In genomic region chr11:86799680-86800075, GRCh38 we compare ENCODE assay signal across 9 cellular contexts. TPM values are rescaled to one million over a fixed set of nuclear protein-coding genes. Genes with fewer than 3 reads are reported as not detected.
DNase-seq lines count a peak whose midpoint lies in the region; ATAC-seq and TF ChIP-seq lines count a peak whose summit lies in the region.
"Had no signal": no experiment of that assay in that cellular context is flagged by ENCODE, and none has a peak within 500 bp of the region (broad histone marks: within the 10 kb centered on the region; RNA-seq: fewer than 3 reads in every experiment).

No MANE protein-coding gene starts in this region.

- H3K4me3 ChIP-seq in trophoblast cell (ENCODE audit: low read depth, low read length): peak overlapping the region; percentile 87

- peak overlapping the region; percentile 91 for H2BK12ac ChIP-seq in trophoblast cell (ENCODE audit: low read length)

- peak overlapping the region; percentile 91 for H2BK120ac ChIP-seq in trophoblast cell (ENCODE audit: insufficient read depth, low read length, poor library complexity)

- H3K27me3 ChIP-seq in trophoblast cell (ENCODE audit: insufficient read depth, low read length): no peaks in the 10 kb centered on the region

- peaks cover 14% of the 10 kb centered on the region for H3K79me1 ChIP-seq in trophoblast cell (ENCODE audit: low read length)

- TF ChIP-seq CTCF in VCaP (conservative IDR thresholded peaks at IDR 0.05): no peak

- H3K27ac ChIP-seq in VCaP (peak overlapping the region; percentile 81), trophoblast cell (ENCODE audit: low read depth, low read length) (peak overlapping the region; percentile 53)

- no CpG with 5 or more reads among the region's 13 CpGs for WGBS in trophoblast cell (ENCODE audit: extremely low coverage, insufficient coverage, insufficient read length)

- H2BK5ac ChIP-seq in trophoblast cell (ENCODE audit: low read depth, low read length, poor library complexity): peak overlapping the region; percentile 58

- DNase-seq in glomerular visceral epithelial cell (ENCODE audit: extremely low spot score) (peak; percentile 17), trophoblast cell (no peak), putamen (ENCODE audit: low spot score) (no peak), occipital lobe (lab: John Stamatoyannopoulos, UW) (no peak)
- DNase-seq: stimulated activated naive CD4-positive, alpha-beta T cell had no signal

- H2AK5ac ChIP-seq in trophoblast cell (ENCODE audit: low read length): peak overlapping the region; percentile 80

- H2AFZ ChIP-seq in trophoblast cell (ENCODE audit: insufficient read depth, low read length, poor library complexity): peak overlapping the region; percentile 61

- H3K79me2 ChIP-seq in trophoblast cell (ENCODE audit: control insufficient read depth, insufficient read depth, low read length, poor library complexity): peaks cover 8% of the 10 kb centered on the region

- H3K4me1 ChIP-seq in ES-I3 (ENCODE audit: insufficient read depth, low read length): peaks cover 28% of the 10 kb centered on the region
- peaks cover 5 to 6% of the 10 kb centered on the region in 2 experiments for H3K4me1 ChIP-seq in trophoblast cell (ENCODE audit: control insufficient read depth in 1 of 2, insufficient read depth in 2 of 2, low read length in 2 of 2)

- peak overlapping the region; percentile 88 for H4K8ac ChIP-seq in trophoblast cell (ENCODE audit: low read depth, low read length)

- peak overlapping the region; percentile 92 for H3K18ac ChIP-seq in trophoblast cell (ENCODE audit: low read length)

- H3K9ac ChIP-seq in ES-I3 (ENCODE audit: low read depth, low read length): peak overlapping the region; percentile 77
- no peak overlapping the region for H3K9ac ChIP-seq in trophoblast cell (ENCODE audit: low read length)

- H3K4ac ChIP-seq in trophoblast cell (ENCODE audit: low read depth, low read length): peak overlapping the region; percentile 71

- H4K12ac ChIP-seq in trophoblast cell (ENCODE audit: low read depth, low read length): peak overlapping the region; percentile 88

- H3K36me3 ChIP-seq in ES-I3 (ENCODE audit: insufficient read depth, low read length): no peaks in the 10 kb centered on the region
- H3K36me3 ChIP-seq in trophoblast cell (ENCODE audit: control insufficient read depth in 1 of 2, insufficient read depth in 2 of 2, low read length in 2 of 2): no peaks in the 10 kb centered on the region

- peak overlapping the region; percentile 68 for H3K4me2 ChIP-seq in trophoblast cell (ENCODE audit: low read length)

- H3K23ac ChIP-seq in trophoblast cell (ENCODE audit: low read length): no peak overlapping the region

- H3K14ac ChIP-seq in trophoblast cell (ENCODE audit: low read length): peak overlapping the region; percentile 85

- H4K91ac ChIP-seq in trophoblast cell (ENCODE audit: low read depth, low read length): peak overlapping the region; percentile 92

- H3K9me3 ChIP-seq in ES-I3 (ENCODE audit: control insufficient read depth, insufficient read depth, low read length) (no peaks in the 10 kb centered on the region), trophoblast cell (ENCODE audit: insufficient read depth, low read depth, low read length) (no peaks in the 10 kb centered on the region)

- ATAC-seq in HG02588 (IDR thresholded peaks at IDR 0.05; ENCODE audit: unreplicated experiment) (no peak), HG03521 (IDR thresholded peaks at IDR 0.05; ENCODE audit: unreplicated experiment) (no peak)

RNA-seq across cellular contexts. Expression of gene PRSS23, which starts 0.7 kb away (rescaled TPM):
- 180 and 185 TPM in 2 replicates for polyA plus RNA-seq in trophoblast cell (2013)
- 11.1 TPM for total RNA-seq in occipital lobe
